1 cellular context compared by ENCODE assay signal in genomic region chr22:42688241-42688913, GRCh38.
A peak's percentile ranks its signal among the peaks of the same experiment; 100 is the strongest.
TF ChIP-seq lines count a peak whose summit lies in the region.

No MANE protein-coding gene starts in this region.

TF ChIP-seq in HepG2, 621 proteins besides CTCF, POLR2A, EP300 and RAD21 (continued from another document and continues in another):
- TF ChIP-seq RNF219 (CRISPR knock-in tag; IDR thresholded peaks at IDR 0.05) (no peak), BRD4 (CRISPR knock-in tag; IDR thresholded peaks at IDR 0.05) (no peak), SIX4 (CRISPR knock-in tag; IDR thresholded peaks at IDR 0.05) (peak; percentile 80; the same call in 1 of the 2 replicates), ZBTB49 (CRISPR knock-in tag; IDR thresholded peaks at IDR 0.05; ENCODE audit: borderline replicate concordance) (no peak), HMGXB4 (CRISPR knock-in tag; IDR thresholded peaks at IDR 0.05; ENCODE audit: borderline replicate concordance in 1 of 2, low read depth in 1 of 2) (0 out of 4 replicates have a peak, but pooled peaks of 1 of the 2 experiments have one; percentile 21), PREB (CRISPR knock-in tag; IDR thresholded peaks at IDR 0.05) (no peak), ZGPAT (CRISPR knock-in tag; IDR thresholded peaks at IDR 0.05) (peak; percentile 42; the same call in 1 of the 2 replicates), SMYD3 (CRISPR knock-in tag; IDR thresholded peaks at IDR 0.05) (no peak), DNMT3B (CRISPR knock-in tag; conservative IDR thresholded peaks at IDR 0.05) (no peak), EEA1 (CRISPR knock-in tag; IDR thresholded peaks at IDR 0.05; ENCODE audit: borderline replicate concordance) (no peak), PCBP1 (IDR thresholded peaks at IDR 0.05; ENCODE audit: borderline replicate concordance, low read depth, low read length) (no peak), ZNF550 (CRISPR knock-in tag; IDR thresholded peaks at IDR 0.05; ENCODE audit: borderline replicate concordance) (no peak), ZNF513 (CRISPR knock-in tag; conservative IDR thresholded peaks at IDR 0.05) (no peak), TEAD2 (CRISPR knock-in tag; IDR thresholded peaks at IDR 0.05) (no peak), ZSCAN9 (CRISPR knock-in tag; IDR thresholded peaks at IDR 0.05; ENCODE audit: borderline replicate concordance) (no peak; the same call in 1 of the 2 replicates), GLMP (CRISPR knock-in tag; IDR thresholded peaks at IDR 0.05; ENCODE audit: borderline replicate concordance) (no peak), ELK4 (CRISPR knock-in tag; IDR thresholded peaks at IDR 0.05; ENCODE audit: borderline replicate concordance) (no peak), ZNF563 (CRISPR knock-in tag; IDR thresholded peaks at IDR 0.05) (no peak), ATF3 (CRISPR knock-in tag; IDR thresholded peaks at IDR 0.05) (no peak), FOXO4 (CRISPR knock-in tag; conservative IDR thresholded peaks at IDR 0.05) (no peak), U2AF2 (IDR thresholded peaks at IDR 0.05; ENCODE audit: low read depth, low read length) (no peak), ZBTB38 (CRISPR knock-in tag; IDR thresholded peaks at IDR 0.05) (no peak), ZBTB20 (CRISPR knock-in tag; IDR thresholded peaks at IDR 0.05; ENCODE audit: borderline replicate concordance, low read depth) (peak; percentile 44; the same call in 1 of the 2 replicates), HOXA7 (CRISPR knock-in tag; IDR thresholded peaks at IDR 0.05) (no peak), NR2F6 (IDR thresholded peaks at IDR 0.05) (peak; percentile 35; the same call in 1 of the 2 replicates), NR2F6 (CRISPR knock-in tag; IDR thresholded peaks at IDR 0.05) (peak; percentile 66), KDM5B (CRISPR knock-in tag; IDR thresholded peaks at IDR 0.05; ENCODE audit: borderline replicate concordance) (no peak), ZNF619 (CRISPR knock-in tag; IDR thresholded peaks at IDR 0.05) (no peak), ZBTB21 (CRISPR knock-in tag; IDR thresholded peaks at IDR 0.05) (no peak), GZF1 (CRISPR knock-in tag; IDR thresholded peaks at IDR 0.05) (no peak), AGO1 (IDR thresholded peaks at IDR 0.05; ENCODE audit: low read depth, low read length, poor library complexity, severe bottlenecking) (no peak), ARNTL (CRISPR knock-in tag; IDR thresholded peaks at IDR 0.05) (no peak), STAT5B (CRISPR knock-in tag; IDR thresholded peaks at IDR 0.05) (no peak), PCBP2 (optimal IDR thresholded peaks at IDR 0.05; ENCODE audit: low read depth, low read length, poor library complexity, severe bottlenecking) (no peak), ZNF224 (CRISPR knock-in tag; IDR thresholded peaks at IDR 0.05) (no peak), PAF1 (CRISPR knock-in tag; IDR thresholded peaks at IDR 0.05) (no peak), PBX3 (CRISPR knock-in tag; IDR thresholded peaks at IDR 0.05; ENCODE audit: borderline replicate concordance) (no peak), FUBP1 (CRISPR knock-in tag; IDR thresholded peaks at IDR 0.05; ENCODE audit: borderline replicate concordance) (no peak), ZIK1 (CRISPR knock-in tag; IDR thresholded peaks at IDR 0.05; ENCODE audit: borderline replicate concordance, low read depth) (no peak), THAP11 (CRISPR knock-in tag; IDR thresholded peaks at IDR 0.05) (0 out of 2 replicates have a peak, but pooled peaks have one; percentile 28), ZNF790 (CRISPR knock-in tag; IDR thresholded peaks at IDR 0.05; ENCODE audit: borderline replicate concordance) (no peak), AHR (CRISPR knock-in tag; IDR thresholded peaks at IDR 0.05) (no peak), HNRNPK (IDR thresholded peaks at IDR 0.05; ENCODE audit: low read depth, low read length, poor library complexity, severe bottlenecking) (no peak), CBFB (CRISPR knock-in tag; IDR thresholded peaks at IDR 0.05) (no peak)
